In the genomic region with DNA sequence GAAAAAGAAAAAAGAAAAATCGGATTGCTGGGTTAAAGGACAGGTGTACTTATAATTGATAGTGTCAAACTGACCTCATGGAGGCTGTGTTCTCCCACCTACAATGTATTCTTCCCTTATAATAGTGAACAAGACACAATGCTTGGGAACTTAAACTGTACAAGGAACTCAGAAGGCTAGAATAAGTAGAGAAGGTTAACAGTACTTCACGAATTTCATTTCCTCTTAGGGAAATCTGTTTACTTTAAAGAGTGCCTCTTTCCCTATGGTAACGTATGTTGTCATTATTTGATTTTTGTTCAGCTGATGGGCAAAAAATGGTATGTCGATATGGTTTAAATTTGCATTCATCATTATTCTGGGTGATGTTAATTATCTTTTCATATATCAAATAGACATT, we compare ENCODE assay signal across 17 cellular contexts. TPM values are rescaled to one million over a fixed set of nuclear protein-coding genes. Genes with fewer than 3 reads are reported as not detected.
DNase-seq lines count a peak whose midpoint lies in the region; ATAC-seq, FAIRE-seq and TF ChIP-seq lines count a peak whose summit lies in the region.
"Had no signal": no experiment of that assay in that cellular context is flagged by ENCODE, and none has a peak within 500 bp of the region (broad histone marks: within the 10 kb centered on the region; RNA-seq: fewer than 3 reads in every experiment).

No MANE protein-coding gene starts in this region.

- H3K9me3 Mint-ChIP-seq in activated naive CD4-positive, alpha-beta T cell treated with anti-CD3 and anti-CD28 coated beads, Interleukin-2, amount 10 ng/mL, durations not matched to agents 7 days and 5 days = no peaks in the 10 kb centered on the region
- H3K9me3 Mint-ChIP-seq: CD4-positive, alpha-beta memory T cell had no signal

- CTCF ChIA-PET in activated naive CD4-positive, alpha-beta T cell treated with anti-CD3 and anti-CD28 coated beads, Interleukin-2, amount 10 ng/mL, durations not matched to agents 7 days and 5 days (lab: Charles Lee) = no interaction called here

- H3K27ac ChIP-seq in testis = peak overlapping the region; percentile 60 to 82
- H3K27ac ChIP-seq: SJSA1 had no signal

- H3K36me3 ChIP-seq in testis (ENCODE audit: low read depth, missing control alignments) = no peaks in the 10 kb centered on the region
- H3K36me3 ChIP-seq: SJSA1 had no signal

- H3K4me1 ChIP-seq in testis = peaks cover 33% of the 10 kb centered on the region
- H3K4me1 ChIP-seq: SJSA1 had no signal

- H3K4me3 Mint-ChIP-seq in activated naive CD4-positive, alpha-beta T cell treated with anti-CD3 and anti-CD28 coated beads, Interleukin-2, amount 10 ng/mL, durations not matched to agents 7 days and 5 days = no peak overlapping the region
- H3K4me3 Mint-ChIP-seq: CD4-positive, alpha-beta memory T cell had no signal

- H3K4me1 Mint-ChIP-seq in activated naive CD4-positive, alpha-beta T cell treated with anti-CD3 and anti-CD28 coated beads, Interleukin-2, amount 10 ng/mL, durations not matched to agents 7 days and 5 days = peaks cover 2% of the 10 kb centered on the region
- H3K4me1 Mint-ChIP-seq: CD4-positive, alpha-beta memory T cell had no signal

- no peaks in the 10 kb centered on the region for H3K27me3 ChIP-seq in testis
- H3K27me3 ChIP-seq: SJSA1 had no signal

- TF ChIP-seq POLR2A in GM12891 (IDR thresholded peaks at IDR 0.05; ENCODE audit: low read depth, low read length) (no peak), testis (IDR thresholded peaks at IDR 0.05) (no peak)

- no peaks in the 10 kb centered on the region for H3K9me3 ChIP-seq in testis
- H3K9me3 ChIP-seq: SJSA1 had no signal

- H3K36me3 Mint-ChIP-seq in activated naive CD4-positive, alpha-beta T cell treated with anti-CD3 and anti-CD28 coated beads, Interleukin-2, amount 10 ng/mL, durations not matched to agents 7 days and 5 days = no peaks in the 10 kb centered on the region
- H3K36me3 Mint-ChIP-seq: CD4-positive, alpha-beta memory T cell had no signal

- no peak for TF ChIP-seq CTCF in testis (IDR thresholded peaks at IDR 0.05)

- 76 to 87% methylated on average over 4 of the region's 4 CpGs for WGBS in testis, 2 donors

- intact Hi-C loops in left colon (cut with DNase I, micrococcal nuclease) = no loop called here
- intact Hi-C loops in testis (cut with DNase I; ENCODE audit: low total_unique reads) = no loop called here

- peaks cover 30% of the 10 kb centered on the region for H3K27me3 Mint-ChIP-seq in activated naive CD4-positive, alpha-beta T cell treated with anti-CD3 and anti-CD28 coated beads, Interleukin-2, amount 10 ng/mL, durations not matched to agents 7 days and 5 days

- no peak for DNase-seq in GM12891 (ENCODE audit: insufficient read length, low spot score)
- peak; percentile 18 for DNase-seq in NOMO-1 treated with dmso at 0.1 percent for 144 hours (lab: John Stamatoyannopoulos, UW; ENCODE audit: unreplicated experiment)
- no peak for DNase-seq in left colon
- DNase-seq in testis = no peak
- no peak for DNase-seq in activated naive CD4-positive, alpha-beta T cell treated with anti-CD3 and anti-CD28 coated beads, Interleukin-2, amount 10 ng/mL, durations not matched to agents 7 days and 5 days
- no peak for DNase-seq in NCI-H1417 (lab: John Stamatoyannopoulos, UW)
- DNase-seq in hippocampal formation (lab: John Stamatoyannopoulos, UW) = no peak
- DNase-seq: AML-193; CD4-positive, alpha-beta memory T cell; DMS 273 treated with DMSO at 0.1 percent for 48 hours; NCI-H1092; NCI-H1694; NCI-H446 treated with DMSO at 0.1 percent for 48 hours; NCI-H774; SW 1271 had no signal

- no peak overlapping the region for H3K4me3 ChIP-seq in testis
- H3K4me3 ChIP-seq: SJSA1 had no signal

- no peak for FAIRE-seq in GM12891 (lab: Jason Lieb, UNC)

- H3K27ac Mint-ChIP-seq in activated naive CD4-positive, alpha-beta T cell treated with anti-CD3 and anti-CD28 coated beads, Interleukin-2, amount 10 ng/mL, durations not matched to agents 7 days and 5 days = no peak overlapping the region
- H3K27ac Mint-ChIP-seq: CD4-positive, alpha-beta memory T cell had no signal

- ATAC-seq in left colon = peak; percentile 40
- ATAC-seq: HCT116 had no signal

TF ChIP-seq in GM12891, 5 proteins besides CTCF, POLR2A, EP300 and RAD21:
- TF ChIP-seq SPI1 (IDR thresholded peaks at IDR 0.05; ENCODE audit: low read depth, low read length) = peak; percentile 15; the same call in 1 of the 2 replicates
- no peak for TF ChIP-seq POLR2AphosphoS5 (IDR thresholded peaks at IDR 0.05; ENCODE audit: low read depth, low read length)

RNA-seq across cellular contexts. Expression of gene HK2, which starts 9.3 kb away (rescaled TPM):
- polyA plus RNA-seq in GM12891 (2012; ENCODE audit: low read depth, missing spikeins) = 35.6 TPM
- total RNA-seq in left colon (100 to 1,000 TPM; 172 to 423 TPM), testis (100 to 1,000 TPM; 142 to 164 TPM)
- 83.5 TPM for polyA plus RNA-seq in testis (ENCODE audit: insufficient read depth, low read depth, low replicate concordance)
